ENCODE assay signal across 8 cellular contexts in the genomic region with DNA sequence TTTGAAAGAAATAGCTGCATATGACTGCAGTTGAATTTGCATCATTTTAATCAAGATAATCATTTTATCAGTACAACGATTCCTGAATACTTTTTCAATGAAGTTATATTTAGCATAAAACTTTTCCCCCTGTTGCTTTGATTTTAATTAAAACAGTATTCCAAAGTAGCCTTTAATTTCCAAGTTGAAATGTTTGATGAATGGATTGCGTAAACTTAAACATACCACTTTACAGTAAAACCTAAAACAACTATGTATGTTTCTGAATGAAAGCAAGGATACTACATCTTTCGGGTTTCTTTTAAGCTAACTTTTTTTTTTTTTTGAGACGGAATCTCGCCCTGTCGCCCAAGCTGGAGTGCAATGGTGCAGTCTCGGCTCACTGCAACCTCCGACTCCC. TPM values are rescaled to one million over a fixed set of nuclear protein-coding genes. Genes with fewer than 3 reads are reported as not detected.
DNase-seq lines count a peak whose midpoint lies in the region; TF ChIP-seq lines count a peak whose summit lies in the region.

No MANE protein-coding gene starts in this region.

- no peaks in the 10 kb centered on the region for H3K36me3 ChIP-seq in GM23248 (ENCODE audit: low read depth)

- H3K27me3 ChIP-seq in GM23248 (replicated peaks; ENCODE audit: insufficient read depth), result no peaks in the 10 kb centered on the region

- peaks cover 37% of the 10 kb centered on the region for H3K79me2 ChIP-seq in GM23248 (ENCODE audit: insufficient read depth)

- H3K4me3 ChIP-seq in GM23248 (peak overlapping the region; percentile 88), fibroblast of villous mesenchyme (ENCODE audit: low read depth, low read length) (peak overlapping the region; percentile 74), skeletal muscle cell (ENCODE audit: low read depth, low read length) (peak overlapping the region; percentile 72)

- no peaks in the 10 kb centered on the region for H3K9me3 ChIP-seq in GM23248 (ENCODE audit: low read depth)

- in situ Hi-C loops in GM23248 (cut with MboI), result no loop called here

- peak overlapping the region; percentile 76 for H3K9ac ChIP-seq in GM23248

- no peaks in the 10 kb centered on the region for H4K20me1 ChIP-seq in GM23248 (ENCODE audit: insufficient read depth)

- WGBS in GM23248 (ENCODE audit: low coverage in 1 of 2, low lambda C conversion rate in 2 of 2, missing lambda C conversion rate in 2 of 2), 2 experiments, result 82 to 83% methylated on average over 6 to 8 of the region's 8 CpGs

- DNase-seq in GM23248 (no peak), fibroblast of villous mesenchyme (ENCODE audit: low read depth) (no peak), skeletal muscle cell (ENCODE audit: low read depth) (no peak), GM19240 (ENCODE audit: insufficient read length, low spot score) (no peak), NK-92 (lab: John Stamatoyannopoulos, UW; ENCODE audit: unreplicated experiment) (no peak), middle frontal gyrus (ENCODE audit: extremely low spot score, low spot score) (no peak)
- DNase-seq in stimulated activated naive CD4-positive, alpha-beta T cell (lab: John Stamatoyannopoulos, UW), result no peak

- 0 out of 2 replicates have a peak, but pooled peaks cover 12% of the 10 kb centered on the region for H3F3A ChIP-seq in GM23248 (ENCODE audit: insufficient read depth)

- H3K4me1 ChIP-seq in GM23248 (ENCODE audit: insufficient read depth), result peaks cover 9% of the 10 kb centered on the region; the same call in 1 of the 2 replicates

- no peak for TF ChIP-seq CTCF in VCaP (conservative IDR thresholded peaks at IDR 0.05)
- TF ChIP-seq CTCF in fibroblast of villous mesenchyme (IDR thresholded peaks at IDR 0.05; ENCODE audit: insufficient read depth, low read depth, low read length), result no peak

- peak overlapping the region; percentile 100 for H3K4me2 ChIP-seq in GM23248 (ENCODE audit: unreplicated experiment)

- H3K27ac ChIP-seq in GM23248 (no peak overlapping the region), VCaP (peak overlapping the region; percentile 85)

- peak overlapping the region; percentile 97 for H2AFZ ChIP-seq in GM23248

- no peaks in the 10 kb centered on the region for H3K9me2 ChIP-seq in GM23248 (ENCODE audit: insufficient read depth)

RNA-seq across cellular contexts. Expression of a gene that starts 1.4 kb away (rescaled TPM):
- total RNA-seq in GM23248 (2014; rRNA removed; shearing (Covaris generic)), result 17.1 and 30.0 TPM in 2 replicates
- polyA plus RNA-seq in GM23248 (2016; fragmentation: Nextera tagmentation; extraction: Ambion mirVana), result 5.5 and 6.6 TPM in 2 replicates
- total RNA-seq in fibroblast of villous mesenchyme, result 20.6 and 31.5 TPM in 2 replicates

RNA-seq across cellular contexts. Expression of a gene that starts 25.1 kb away (rescaled TPM):
- total RNA-seq in GM23248 (2014; rRNA removed; shearing (Covaris generic)), result 57.8 and 65.6 TPM in 2 replicates
- 147 and 159 TPM in 2 replicates for polyA plus RNA-seq in GM23248 (2016; fragmentation: Nextera tagmentation; extraction: Ambion mirVana)
- total RNA-seq in fibroblast of villous mesenchyme, result 43.8 and 63.9 TPM in 2 replicates

RNA-seq across cellular contexts. Expression of a gene that starts 53.9 kb away (rescaled TPM):
- 29.8 and 46.3 TPM in 2 replicates for total RNA-seq in GM23248 (2014; rRNA removed; shearing (Covaris generic))
- 36.2 and 43.7 TPM in 2 replicates for polyA plus RNA-seq in GM23248 (2016; fragmentation: Nextera tagmentation; extraction: Ambion mirVana)
- total RNA-seq in fibroblast of villous mesenchyme, result 34.8 and 47.1 TPM in 2 replicates
